Comparison of ENCODE assay signal across 8 cellular contexts in the genomic region with DNA sequence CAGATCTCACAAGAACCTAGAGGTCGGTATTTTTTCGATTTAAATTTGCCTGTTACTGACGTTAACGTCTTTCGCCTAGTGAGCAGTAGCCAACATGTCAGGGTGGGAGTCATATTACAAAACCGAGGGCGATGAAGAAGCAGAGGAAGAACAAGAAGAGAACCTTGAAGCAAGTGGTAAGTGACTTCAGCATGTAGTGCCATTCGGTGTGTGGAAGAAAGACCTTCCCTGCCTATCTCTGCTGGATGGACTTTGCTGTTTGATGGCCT. TPM values are rescaled to one million over a fixed set of nuclear protein-coding genes. Genes with fewer than 3 reads are reported as not detected.
DNase-seq lines count a peak whose midpoint lies in the region; ATAC-seq and TF ChIP-seq lines count a peak whose summit lies in the region.

No MANE protein-coding gene starts in this region.

- peaks cover 88% of the 10 kb centered on the region for H3K79me2 ChIP-seq in MM.1S (ENCODE audit: low read length)

- no peaks in the 10 kb centered on the region for H3F3A ChIP-seq in MM.1S (ENCODE audit: insufficient read depth, low read length)

- peak overlapping the region; percentile 98 for H3K27ac Mint-ChIP-seq in natural killer cell treated with Interleukin-12 subunit alpha and Interleukin-12 subunit beta and Interleukin-15 and Interleukin-18, amount 100 ng/mL, for 72 hours

- CTCF ChIA-PET in BJ (lab: Yijun Ruan, JAX) = interaction anchor here (1.0 to 1.1 kb wide), 2 partner anchors 17 to 78 kb away, joined by 3 read pairs; partner anchors contain the start of gene POLR3H

- H3K9me3 ChIP-seq in MM.1S (replicated peaks; ENCODE audit: insufficient read depth, low read length) (no peaks in the 10 kb centered on the region), duodenal mucosa (ENCODE audit: control insufficient read depth in 1 of 2, low read length in 2 of 2) (no peaks in the 10 kb centered on the region)

- H3K9ac ChIP-seq in MM.1S (ENCODE audit: low read length) = peak overlapping the region; percentile 98
- H3K9ac ChIP-seq in duodenal mucosa (ENCODE audit: low read depth in 1 of 2, low read length in 2 of 2) = peak overlapping the region; percentile 95 to 100

- no peaks in the 10 kb centered on the region for H3K9me3 Mint-ChIP-seq in natural killer cell treated with Interleukin-12 subunit alpha and Interleukin-12 subunit beta and Interleukin-15 and Interleukin-18, amount 100 ng/mL, for 72 hours

- peak overlapping the region; percentile 88; the same call in 1 of the 2 replicates for H2AFZ ChIP-seq in MM.1S (ENCODE audit: low read length)

- TF ChIP-seq CTCF in BJ (IDR thresholded peaks at IDR 0.05; ENCODE audit: insufficient read depth, low read depth, low read length) = no peak
- no peak for TF ChIP-seq CTCF in MM.1S (IDR thresholded peaks at IDR 0.05; ENCODE audit: low read length)

- H3K36me3 Mint-ChIP-seq in natural killer cell treated with Interleukin-12 subunit alpha and Interleukin-12 subunit beta and Interleukin-15 and Interleukin-18, amount 100 ng/mL, for 72 hours = peaks cover 11% of the 10 kb centered on the region

- H3K4me3 ChIP-seq in BJ (ENCODE audit: low read depth, low read length) (peak overlapping the region; percentile 93), MM.1S (ENCODE audit: low read length) (peak overlapping the region; percentile 98), duodenal mucosa (ENCODE audit: low read depth in 1 of 2, low read length in 2 of 2) (peak overlapping the region; percentile 82 to 98)

- peaks cover 26 to 35% of the 10 kb centered on the region in 2 donors for H3K4me1 Mint-ChIP-seq in natural killer cell treated with Interleukin-12 subunit alpha and Interleukin-12 subunit beta and Interleukin-15 and Interleukin-18, amount 100 ng/mL, for 72 hours (ENCODE audit: low read depth in 2 of 2)

- DNase-seq in BJ (ENCODE audit: low read depth) (no peak), MM.1S (no peak), SW480 (ENCODE audit: low spot score) (no peak), COLO829 (ENCODE audit: low spot score) (no peak), iPS-NIHi7 (ENCODE audit: extremely low spot score) (no peak)
- no peak for DNase-seq in natural killer cell treated with Interleukin-12 subunit alpha and Interleukin-12 subunit beta and Interleukin-15 and Interleukin-18, amount 100 ng/mL, for 72 hours (ENCODE audit: low spot score)

- H3K4me1 ChIP-seq in MM.1S (ENCODE audit: low read length) = peaks cover 12% of the 10 kb centered on the region
- peaks cover 17 to 29% of the 10 kb centered on the region in 2 donors for H3K4me1 ChIP-seq in duodenal mucosa (ENCODE audit: control insufficient read depth in 1 of 2, insufficient read depth in 2 of 2, low read length in 2 of 2)

- H3K4me2 ChIP-seq in MM.1S (ENCODE audit: low read depth, low read length) = peak overlapping the region; percentile 99

- H4K20me1 ChIP-seq in MM.1S (ENCODE audit: insufficient read depth, low read length) = 0 out of 2 replicates have a peak, but pooled peaks cover 3% of the 10 kb centered on the region

- no peak for ATAC-seq in natural killer cell treated with Interleukin-12 subunit alpha and Interleukin-12 subunit beta and Interleukin-15 and Interleukin-18, amount 100 ng/mL, for 72 hours
- ATAC-seq in HG03045 (IDR thresholded peaks at IDR 0.05; ENCODE audit: unreplicated experiment) = no peak

- POLR2A ChIA-PET in BJ (lab: Charles Lee) = interaction anchor here (0.6 kb wide), 1 partner anchor 333 kb away, joined by 5 read pairs; no protein-coding TSS in a partner anchor

- peak overlapping the region; percentile 100 for H3K4me3 Mint-ChIP-seq in natural killer cell treated with Interleukin-12 subunit alpha and Interleukin-12 subunit beta and Interleukin-15 and Interleukin-18, amount 100 ng/mL, for 72 hours

- H3K36me3 ChIP-seq in BJ (ENCODE audit: control insufficient read depth, insufficient read depth, low read length) = peaks cover 5% of the 10 kb centered on the region
- H3K36me3 ChIP-seq in MM.1S (replicated peaks; ENCODE audit: insufficient read depth, low read length) = no peaks in the 10 kb centered on the region
- H3K36me3 ChIP-seq in duodenal mucosa (ENCODE audit: control insufficient read depth in 1 of 2, insufficient read depth in 2 of 2, low read length in 2 of 2) = peaks cover 0 to 35% of the 10 kb centered on the region in 2 donors

- H3K27me3 Mint-ChIP-seq in natural killer cell treated with Interleukin-12 subunit alpha and Interleukin-12 subunit beta and Interleukin-15 and Interleukin-18, amount 100 ng/mL, for 72 hours = no peaks in the 10 kb centered on the region

- H3K9me2 ChIP-seq in MM.1S (replicated peaks; ENCODE audit: insufficient read depth, low read length) = no peaks in the 10 kb centered on the region

- H3K27ac ChIP-seq in MM.1S (ENCODE audit: low read length) (peak overlapping the region; percentile 92; the same call in 1 of the 2 replicates), duodenal mucosa (ENCODE audit: low read depth, low read length) (peak overlapping the region; percentile 98)

- H3K27me3 ChIP-seq in BJ (ENCODE audit: control insufficient read depth, insufficient read depth, low read length) = no peaks in the 10 kb centered on the region
- H3K27me3 ChIP-seq in MM.1S (replicated peaks; ENCODE audit: insufficient read depth, low read length) = no peaks in the 10 kb centered on the region
- no peaks in the 10 kb centered on the region for H3K27me3 ChIP-seq in duodenal mucosa (ENCODE audit: control insufficient read depth in 1 of 2, insufficient read depth in 2 of 2, low read length in 2 of 2)

RNA-seq across cellular contexts. Expression of gene XRCC6, which starts 0.8 kb away (rescaled TPM):
- 105 and 137 TPM in 2 replicates for polyA plus RNA-seq in BJ (2011; rRNA removed)
- 82.5 and 95.5 TPM in 2 replicates for polyA minus RNA-seq in BJ (2011; rRNA and poly(A)+ RNA removed)
- total RNA-seq in natural killer cell treated with Interleukin-12 subunit alpha and Interleukin-12 subunit beta and Interleukin-15 and Interleukin-18, amount 100 ng/mL, for 72 hours = 100 to 1,000 TPM; 276 to 305 TPM

RNA-seq across cellular contexts. Expression of gene DESI1, which starts 1.0 kb away (rescaled TPM):
- polyA plus RNA-seq in BJ (2011; rRNA removed) = 33.3 and 35.7 TPM in 2 replicates
- polyA minus RNA-seq in BJ (2011; rRNA and poly(A)+ RNA removed) = 24.3 and 26.8 TPM in 2 replicates
- total RNA-seq in natural killer cell treated with Interleukin-12 subunit alpha and Interleukin-12 subunit beta and Interleukin-15 and Interleukin-18, amount 100 ng/mL, for 72 hours = 100 to 1,000 TPM in 1 of 2 donors, 10 to 100 TPM in 1; 54.2 to 120 TPM

RNA-seq across cellular contexts. Expression of gene PMM1, which starts 32.2 kb away (rescaled TPM):
- polyA plus RNA-seq in BJ (2011; rRNA removed) = 70.7 and 109 TPM in 2 replicates
- 24.8 and 39.8 TPM in 2 replicates for polyA minus RNA-seq in BJ (2011; rRNA and poly(A)+ RNA removed)
- total RNA-seq in natural killer cell treated with Interleukin-12 subunit alpha and Interleukin-12 subunit beta and Interleukin-15 and Interleukin-18, amount 100 ng/mL, for 72 hours = 10 to 100 TPM; 33.3 to 50.3 TPM
